17 cellular contexts compared by ENCODE assay signal in genomic region chrX:85020216-85020615, GRCh38. TPM values are rescaled to one million over a fixed set of nuclear protein-coding genes. Genes with fewer than 3 reads are reported as not detected.
DNase-seq lines count a peak whose midpoint lies in the region; ATAC-seq and TF ChIP-seq lines count a peak whose summit lies in the region.
"Had no signal": no experiment of that assay in that cellular context is flagged by ENCODE, and none has a peak within 500 bp of the region (broad histone marks: within the 10 kb centered on the region; RNA-seq: fewer than 3 reads in every experiment).

No MANE protein-coding gene starts in this region.

- H3K9me3 ChIP-seq in liver (ENCODE audit: control insufficient read depth in 4 of 4, low read length in 3 of 4) = no peaks in the 10 kb centered on the region
- no peaks in the 10 kb centered on the region for H3K9me3 ChIP-seq in osteoblast (ENCODE audit: low read depth, low read length)
- H3K9me3 ChIP-seq in vagina = no peaks in the 10 kb centered on the region
- H3K9me3 ChIP-seq: Caco-2 had no signal

- intact Hi-C loops in vagina (cut with DNase I) = no loop called here
- intact Hi-C loops in lower leg skin (cut with DNase I; ENCODE audit: low total_unique reads) = no loop called here

- no peak overlapping the region for H3K27ac ChIP-seq in liver (ENCODE audit: low read depth in 1 of 2, low read length in 2 of 2)
- no peak overlapping the region for H3K27ac ChIP-seq in osteoblast (ENCODE audit: low read depth, low read length)
- no peak overlapping the region for H3K27ac ChIP-seq in vagina
- H3K27ac ChIP-seq: BLaER1 treated with 17β-estradiol and CSF1 and Interleukin-3, amounts not matched to agents 10 nM and 100 nM; C4-2B had no signal

- H3K79me2 ChIP-seq in osteoblast (ENCODE audit: insufficient read depth, low read length) = peaks cover 20% of the 10 kb centered on the region

- peaks cover 4% of the 10 kb centered on the region for H4K20me1 ChIP-seq in osteoblast (ENCODE audit: insufficient read depth, low read length)

- H3K4me2 ChIP-seq in osteoblast (ENCODE audit: insufficient read depth, low read length) = no peak overlapping the region
- H3K4me2 ChIP-seq: BLaER1 treated with 17β-estradiol and CSF1 and Interleukin-3, amounts not matched to agents 10 nM and 100 nM had no signal

- H3K4me3 ChIP-seq in liver (ENCODE audit: low read depth in 1 of 3, low read length in 3 of 3) (no peak overlapping the region), osteoblast (ENCODE audit: insufficient read depth, low read length) (no peak overlapping the region), vagina (no peak overlapping the region), lower leg skin (ENCODE audit: low read depth, poor library complexity, severe bottlenecking) (no peak overlapping the region)
- H3K4me3 ChIP-seq: BLaER1 treated with 17β-estradiol and CSF1 and Interleukin-3, amounts not matched to agents 10 nM and 100 nM had no signal

- H3K4me1 ChIP-seq in liver (ENCODE audit: control insufficient read depth in 4 of 4, insufficient read depth in 4 of 4, low read length in 3 of 4) = peaks cover 2 to 7% (median 6%) of the 10 kb centered on the region in 4 donors
- no peaks in the 10 kb centered on the region for H3K4me1 ChIP-seq in osteoblast (ENCODE audit: insufficient read depth, low read length)
- no peaks in the 10 kb centered on the region for H3K4me1 ChIP-seq in vagina
- H3K4me1 ChIP-seq: BLaER1 treated with 17β-estradiol and CSF1 and Interleukin-3, amounts not matched to agents 10 nM and 100 nM; Caco-2 had no signal

- TF ChIP-seq CTCF in liver (IDR thresholded peaks at IDR 0.05; ENCODE audit: low read depth, low read length, missing input control) (no peak), osteoblast (IDR thresholded peaks at IDR 0.05; ENCODE audit: extremely low read depth, low read depth, low read length) (no peak), vagina (IDR thresholded peaks at IDR 0.05) (no peak), lower leg skin (IDR thresholded peaks at IDR 0.05) (no peak)

- TF ChIP-seq POLR2A in vagina (IDR thresholded peaks at IDR 0.05) = no peak
- no peak for TF ChIP-seq POLR2A in lower leg skin (IDR thresholded peaks at IDR 0.05)

- no peaks in the 10 kb centered on the region for H3K27me3 ChIP-seq in liver (ENCODE audit: control insufficient read depth in 4 of 4, insufficient read depth in 4 of 4, low read length in 3 of 4)
- no peaks in the 10 kb centered on the region for H3K27me3 ChIP-seq in osteoblast (ENCODE audit: insufficient read depth, low read length)
- H3K27me3 ChIP-seq in vagina = no peaks in the 10 kb centered on the region

- H3K9ac ChIP-seq in liver (ENCODE audit: low read depth in 1 of 2, low read length in 2 of 2) = no peak overlapping the region
- H3K9ac ChIP-seq: BLaER1 treated with 17β-estradiol and CSF1 and Interleukin-3, amounts not matched to agents 10 nM and 100 nM had no signal

- H3K36me3 ChIP-seq in liver (ENCODE audit: control insufficient read depth in 4 of 4, insufficient read depth in 3 of 4, low read depth in 1 of 4, low read length in 3 of 4) (no peaks in the 10 kb centered on the region), osteoblast (ENCODE audit: insufficient read depth, low read length) (no peaks in the 10 kb centered on the region), vagina (no peaks in the 10 kb centered on the region)

- ATAC-seq in left lobe of liver = peak; percentile 68
- no peak for ATAC-seq in GM21367 (IDR thresholded peaks at IDR 0.05; ENCODE audit: unreplicated experiment)
- ATAC-seq: CD8-positive, alpha-beta T cell had no signal

- DNase-seq in left lobe of liver (ENCODE audit: low spot score) (no peak), osteoblast (ENCODE audit: insufficient read length, low spot score, missing footprints) (peak; percentile 21), vagina (ENCODE audit: extremely low spot score in 2 of 2) (no peak), T-helper 9 cell (no peak), lower leg skin (ENCODE audit: low spot score in 2 of 2) (no peak)
- DNase-seq: 8988T; ACHN; Caco-2; Calu3; CD4-positive, alpha-beta T cell; CD8-positive, alpha-beta T cell; DMS79 treated with DMSO at 0.1 percent for 48 hours; GF-D8 had no signal

- H2AFZ ChIP-seq in osteoblast (ENCODE audit: low read length) = no peak overlapping the region

- no peak for TF ChIP-seq RAD21 in liver (IDR thresholded peaks at IDR 0.05)

- 85% methylated on average over 4 of the region's 4 CpGs for WGBS in liver
- 86 to 94% methylated on average over 3 to 4 of the region's 4 CpGs for WGBS in lower leg skin, 2 donors

TF ChIP-seq in liver, 16 proteins besides CTCF, POLR2A, EP300 and RAD21:
- TF ChIP-seq SP1 (IDR thresholded peaks at IDR 0.05) (peak; percentile 33), EGR1 (IDR thresholded peaks at IDR 0.05; ENCODE audit: low read depth in 2 of 2) (no peak), HNF4A (conservative IDR thresholded peaks at IDR 0.05) (peak; percentile 55 to 58), ATF3 (IDR thresholded peaks at IDR 0.05) (no peak)

RNA-seq across cellular contexts. Expression of gene APOOL, which starts 16.5 kb away (rescaled TPM):
- 19.8 TPM for total RNA-seq in left lobe of liver
- 10 to 100 TPM; 12.0 to 12.1 TPM for total RNA-seq in liver
- 1 to 10 TPM; 7.5 to 9.3 TPM for polyA plus RNA-seq in liver
- 9.1 and 10.5 TPM in 2 replicates for total RNA-seq in osteoblast
- 9.3 TPM for total RNA-seq in vagina
- 10 to 100 TPM; 13.0 to 16.9 (median 14.3) TPM for total RNA-seq in lower leg skin
